27 cellular contexts compared by ENCODE assay signal in the genomic region with DNA sequence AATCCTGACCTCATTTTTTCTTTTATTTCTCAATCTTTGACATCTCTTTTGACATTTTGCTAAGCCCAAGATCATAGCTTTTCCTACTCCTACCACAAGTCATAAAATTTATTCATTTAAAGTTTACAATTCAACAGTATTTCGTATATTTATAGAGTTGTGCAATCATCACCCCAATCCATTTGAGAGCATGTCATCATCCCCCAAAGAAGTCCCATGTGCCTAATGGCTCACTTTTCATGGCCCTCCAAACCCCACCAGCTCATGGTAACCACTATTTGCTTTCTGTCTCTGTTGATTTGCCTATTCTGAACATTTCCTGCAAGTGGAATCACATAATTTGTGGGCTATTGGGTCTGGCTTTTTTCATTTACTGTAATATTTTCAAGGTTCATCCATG.
"Had no signal": no experiment of that assay in that cellular context is flagged by ENCODE, and none has a peak within 500 bp of the region (broad histone marks: within the 10 kb centered on the region; RNA-seq: fewer than 3 reads in every experiment).

No MANE protein-coding gene starts in this region.

- H3K4me1 ChIP-seq: testis, tibial artery, upper lobe of right lung, uterus, vagina had no signal

- H3K9me3 ChIP-seq: stomach, suprapubic skin, testis, thoracic aorta, thyroid gland, tibial artery, tibial nerve, transverse colon, upper lobe of left lung, upper lobe of right lung, uterus, vagina had no signal

- FAIRE-seq: urothelium cell line had no signal

- ATAC-seq: stimulated activated effector memory CD8-positive, alpha-beta T cell treated with anti-CD3 and anti-CD28 coated beads, Interleukin-12 subunit alpha, Interleukin-12 subunit beta, amount 100 ng/mL, for 72 hours; stimulated activated memory B cell treated with anti-CD40 and anti-IgM and Interleukin-4, amounts not matched to agents 10 μg/mL and 1 μg/mL and 100 μg/mL, for 72 hours; stimulated activated naive B cell treated with anti-CD40 and anti-IgM and Interleukin-4, amounts not matched to agents 10 μg/mL and 1 μg/mL and 100 μg/mL, for 72 hours; stimulated activated naive CD8-positive, alpha-beta T cell treated with anti-CD3 and anti-CD28 coated beads, Interleukin-15, amount 100 ng/mL, for 72 hours; stimulated activated naive CD8-positive, alpha-beta T cell treated with anti-CD3 and anti-CD28 coated beads, Interleukin-15, Interleukin-2, amounts not matched to agents 100 U/mL and 50 U/mL, for 24 hours; upper lobe of right lung had no signal

- DNase-seq: stimulated activated CD4-positive, alpha-beta T cell treated with anti-CD3 and anti-CD28 coated beads, Interleukin-2, amount 100 ng/mL, for 48 hours; stimulated activated CD4-positive, alpha-beta T cell treated with anti-CD3 and anti-CD28 coated beads, Interleukin-4, amount 100 ng/mL, for 1 hour; stimulated activated CD4-positive, alpha-beta T cell treated with anti-CD3 and anti-CD28 coated beads, Interleukin-4, amount 100 ng/mL, for 24 hours; stimulated activated CD4-positive, alpha-beta T cell treated with anti-CD3 and anti-CD28 coated beads, Interleukin-4, amount 100 ng/mL, for 4 hours; stimulated activated CD8-positive, alpha-beta memory T cell treated with anti-CD3 and anti-CD28 coated beads, Interleukin-4, amount 100 ng/mL, for 48 hours; stimulated activated naive B cell treated with anti-CD40 and anti-IgM and Interleukin-4, amounts not matched to agents 10 μg/mL and 1 μg/mL and 100 μg/mL, for 72 hours; stimulated activated naive CD4-positive, alpha-beta T cell; stimulated activated naive CD4-positive, alpha-beta T cell treated with Interleukin-2 at 50 U/mL for 16 hours; stimulated activated naive CD8-positive, alpha-beta T cell treated with anti-CD3 and anti-CD28 coated beads, Interleukin-15, amount 100 ng/mL, for 72 hours; stimulated activated naive CD8-positive, alpha-beta T cell treated with anti-CD3 and anti-CD28 coated beads, Interleukin-15, Interleukin-2, amounts not matched to agents 100 U/mL and 50 U/mL, for 24 hours; stomach; substantia nigra; testis; thyroid gland; tibial artery; transverse colon; trophoblast cell; upper lobe of left lung; upper lobe of right lung; uterus had no signal

- H3K27me3 ChIP-seq: stomach, suprapubic skin, testis, thyroid gland, tibial artery, tibial nerve, transverse colon, upper lobe of left lung, upper lobe of right lung, uterus, vagina had no signal

- H3K4me3 ChIP-seq: stomach, suprapubic skin, testis, thoracic aorta, thyroid gland, tibial artery, tibial nerve, transverse colon, upper lobe of left lung, upper lobe of right lung, uterus, vagina had no signal

- H3K36me3 ChIP-seq: stomach, suprapubic skin, thoracic aorta, thyroid gland, tibial artery, tibial nerve, transverse colon, upper lobe of left lung, upper lobe of right lung, uterus, vagina had no signal

- H3K27ac ChIP-seq: stomach, suprapubic skin, testis, thoracic aorta, thyroid gland, tibial artery, tibial nerve, transverse colon, upper lobe of left lung, upper lobe of right lung, uterus, vagina had no signal
